ENCODE assay signal across 9 cellular contexts in genomic region chr1:19010995-19011696, GRCh38. TPM values are rescaled to one million over a fixed set of nuclear protein-coding genes. Genes with fewer than 3 reads are reported as not detected.
DNase-seq lines count a peak whose midpoint lies in the region; ATAC-seq, FAIRE-seq and TF ChIP-seq lines count a peak whose summit lies in the region.
"Had no signal": no experiment of that assay in that cellular context is flagged by ENCODE, and none has a peak within 500 bp of the region (broad histone marks: within the 10 kb centered on the region; RNA-seq: fewer than 3 reads in every experiment).

No MANE protein-coding gene starts in this region.

- ATAC-seq in GM19324 (IDR thresholded peaks at IDR 0.05; ENCODE audit: low FRiP score, unreplicated experiment): no peak

- peaks cover 2% of the 10 kb centered on the region for H3K4me1 ChIP-seq in ovary (ENCODE audit: insufficient read depth)

- DNase-seq in GM18507 (ENCODE audit: extremely low spot score, insufficient read length, low read depth): peak; percentile 45
- DNase-seq in NOMO-1 treated with dmso at 0.1 percent for 144 hours (lab: John Stamatoyannopoulos, UW; ENCODE audit: unreplicated experiment): peak; percentile 88
- peak; percentile 59 for DNase-seq in activated T-cell treated with anti-CD3 and anti-CD28 coated beads, Interleukin-2, amount 50 U/mL, for 1 hour
- DNase-seq in fibroblast of peridontal ligament (ENCODE audit: extremely low read depth): peak; percentile 98
- peak; percentile 22 to 66 (median 46) for DNase-seq in ovary
- peak; percentile 74 for DNase-seq in type B pancreatic cell (ENCODE audit: extremely low spot score, unreplicated experiment)
- DNase-seq in NCI-H748 (lab: John Stamatoyannopoulos, UW; ENCODE audit: unreplicated experiment): no peak

- H3K4me3 Mint-ChIP-seq in type B pancreatic cell: peak overlapping the region; percentile 33

- no peaks in the 10 kb centered on the region for H3K9me3 ChIP-seq in ovary

- peak overlapping the region in 1 of 2 donors; percentile 5 for H3K27ac ChIP-seq in ovary
- H3K27ac ChIP-seq: cardiac muscle cell had no signal

- peaks cover 45% of the 10 kb centered on the region for H3K4me1 Mint-ChIP-seq in type B pancreatic cell (ENCODE audit: unreplicated experiment)

- TF ChIP-seq EP300 in ovary (IDR thresholded peaks at IDR 0.05): no peak

- H3K9me3 Mint-ChIP-seq in type B pancreatic cell: no peaks in the 10 kb centered on the region

- no peak for TF ChIP-seq POLR2A in ovary (IDR thresholded peaks at IDR 0.05)

- peak; percentile 83 for FAIRE-seq in GM18507 (lab: Jason Lieb, UNC)

- TF ChIP-seq CTCF in ovary (IDR thresholded peaks at IDR 0.05): no peak
- TF ChIP-seq CTCF in type B pancreatic cell (conservative IDR thresholded peaks at IDR 0.05): no peak

- H3K27ac Mint-ChIP-seq in type B pancreatic cell: peak overlapping the region; percentile 70

- H3K4me3 ChIP-seq in ovary: no peak overlapping the region
- H3K4me3 ChIP-seq: cardiac muscle cell had no signal

- no peaks in the 10 kb centered on the region for H3K36me3 ChIP-seq in ovary
- H3K36me3 ChIP-seq: cardiac muscle cell had no signal

- H3K27me3 Mint-ChIP-seq in type B pancreatic cell: no peaks in the 10 kb centered on the region

- H3K36me3 Mint-ChIP-seq in type B pancreatic cell: no peaks in the 10 kb centered on the region

- WGBS in ovary, 3 donors: 24 to 29% (median 29%) methylated on average over 18 of the region's 18 CpGs

- no peaks in the 10 kb centered on the region for H3K27me3 ChIP-seq in ovary
- H3K27me3 ChIP-seq: cardiac muscle cell had no signal

- intact Hi-C loops in ovary (cut with DNase I): loop anchor here in 1 of 4 donors (5.0 kb wide), 1 partner anchor 726 kb away; no protein-coding TSS in a partner anchor

RNA-seq across cellular contexts. Expression of gene IFFO2, which starts 54.7 kb away (rescaled TPM):
- total RNA-seq in ovary (10 to 100 TPM in 1 of 7 donors, 1 to 10 TPM in 6; 3.6 to 11.2 (median 6.2) TPM), type B pancreatic cell (ENCODE audit: low replicate concordance) (11.3 and 14.7 TPM in 2 replicates)
- polyA plus RNA-seq in ovary: 1 to 10 TPM; 3.4 to 6.3 TPM
